ENCODE assay signal across 25 cellular contexts in the genomic region with DNA sequence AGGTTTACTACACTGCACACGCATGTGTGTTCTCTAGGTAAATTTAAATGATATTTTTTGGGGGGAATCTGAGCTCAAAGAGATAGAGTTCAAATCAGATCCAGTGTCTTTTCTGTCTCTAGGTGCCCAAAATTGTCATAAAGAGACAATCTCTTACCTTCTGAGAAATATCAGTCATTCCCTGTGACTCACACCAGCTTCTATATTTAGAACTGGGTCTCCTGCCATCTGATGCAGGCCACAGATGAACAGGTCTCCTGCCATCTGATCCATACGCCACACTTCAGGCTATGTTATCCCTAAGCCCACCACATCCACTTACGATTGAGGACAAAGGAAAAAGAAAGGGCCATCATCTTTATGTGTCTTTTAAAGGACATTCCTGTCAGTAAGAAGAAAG.
DNase-seq lines count a peak whose midpoint lies in the region; ATAC-seq, FAIRE-seq and TF ChIP-seq lines count a peak whose summit lies in the region.
"Had no signal": no experiment of that assay in that cellular context is flagged by ENCODE, and none has a peak within 500 bp of the region (broad histone marks: within the 10 kb centered on the region; RNA-seq: fewer than 3 reads in every experiment).

No MANE protein-coding gene starts in this region.

- TF ChIP-seq EP300 in A549 (IDR thresholded peaks at IDR 0.05) = no peak

- no peak overlapping the region for H3K27ac Mint-ChIP-seq in effector memory CD8-positive, alpha-beta T cell
- H3K27ac Mint-ChIP-seq: natural killer cell treated with Interleukin-12 subunit alpha and Interleukin-12 subunit beta and Interleukin-15 and Interleukin-18, amount 100 ng/mL, for 72 hours; T-helper 1 cell treated with Interleukin-12 subunit alpha and Interleukin-12 subunit beta and Interleukin-4 antibody, amounts not matched to agents 30 μg/mL and 1 μg/mL, for 36 hours had no signal

- CTCF ChIA-PET in A549 (lab: Yijun Ruan, JAX) = interaction anchor here (1.0 to 2.2 kb wide), 3 partner anchors 13 to 20 kb away, joined by 3 to 11 read pairs (median 3); no protein-coding TSS in a partner anchor

- H3K27me3 Mint-ChIP-seq in effector memory CD8-positive, alpha-beta T cell = peaks cover 5 to 16% of the 10 kb centered on the region in 2 donors

- ATAC-seq in A549 (peak in 1 of 2 experiments; percentile 43; a peak in 2 of 6 replicates), HG02571 (IDR thresholded peaks at IDR 0.05; ENCODE audit: unreplicated experiment) (no peak)
- no peak for ATAC-seq in effector memory CD8-positive, alpha-beta T cell (replicated peaks)
- ATAC-seq: heart left ventricle; HepG2; lower lobe of right lung; natural killer cell treated with Interleukin-12 subunit alpha and Interleukin-12 subunit beta and Interleukin-15 and Interleukin-18, amount 100 ng/mL, for 72 hours had no signal

- H3K36me3 Mint-ChIP-seq in effector memory CD8-positive, alpha-beta T cell (ENCODE audit: insufficient read depth) = no peaks in the 10 kb centered on the region
- H3K36me3 Mint-ChIP-seq: natural killer cell treated with Interleukin-12 subunit alpha and Interleukin-12 subunit beta and Interleukin-15 and Interleukin-18, amount 100 ng/mL, for 72 hours had no signal

- POLR2A ChIA-PET in A549 (lab: Yijun Ruan, JAX) = no interaction called here

- TF ChIP-seq CTCF in A549 (IDR thresholded peaks at IDR 0.05) (no peak), adrenal gland (IDR thresholded peaks at IDR 0.05) (no peak), GM13976 (IDR thresholded peaks at IDR 0.05; ENCODE audit: borderline replicate concordance, control extremely low read depth, extremely low read depth, insufficient read depth, missing control alignments) (no peak)

- no peak for TF ChIP-seq RAD21 in A549 (conservative IDR thresholded peaks at IDR 0.05 in 1 of 2, IDR thresholded peaks at IDR 0.05 in 1 of 2)

- H3K4me1 ChIP-seq in A549 (peaks cover 48% of the 10 kb centered on the region), adrenal gland (replicated peaks in 1 of 2) (peaks cover 5 to 7% of the 10 kb centered on the region in 2 donors)
- H3K4me1 ChIP-seq: heart left ventricle, lower lobe of right lung had no signal

- FAIRE-seq in A549 (lab: Jason Lieb, UNC) = no peak
- FAIRE-seq: H1, HepG2, kidney had no signal

- DNase-seq in A549 (ENCODE audit: low read depth in 1 of 2, low spot score in 1 of 2) (no peak), HT1080 (ENCODE audit: low read depth) (peak; percentile 35), adrenal gland (peak in 4 of 7 donors; percentile 24 to 37 (median 32)), kidney tubule cell (ENCODE audit: low spot score) (peak; percentile 46), GOT3 (lab: John Stamatoyannopoulos, UW) (no peak), GM13976 (ENCODE audit: low spot score) (no peak)
- DNase-seq in effector memory CD8-positive, alpha-beta T cell = no peak
- DNase-seq: activated CD4-positive, CD25-positive, alpha-beta regulatory T cell treated with anti-CD3 and anti-CD28 coated beads, Interleukin-2, amount 50 U/mL, for 72 hours; activated gamma-delta T cell treated with Interleukin-2 at 50 U/mL for 16 hours; activated T-cell treated with anti-CD3 and anti-CD28 coated beads for 4 hours; DND-41; heart left ventricle; kidney; lower lobe of right lung; NCI-H1930; NCI-H446; ovary; SK-N-SH; stimulated activated CD4-positive, alpha-beta T cell treated with anti-CD3 and anti-CD28 coated beads, Interleukin-2, amount 100 ng/mL, for 24 hours; trophoblast cell had no signal

- 90% methylated on average over 3 of the region's 3 CpGs for WGBS in A549 (ENCODE audit: missing lambda C conversion rate)
- WGBS in adrenal gland, 4 donors = 36 to 65% (median 50%) methylated on average over 3 of the region's 3 CpGs

- H3K27me3 ChIP-seq in adrenal gland = no peaks in the 10 kb centered on the region
- H3K27me3 ChIP-seq: heart left ventricle, ovary had no signal

- H3K9me3 ChIP-seq in A549 (no peaks in the 10 kb centered on the region), adrenal gland (replicated peaks in 1 of 3) (no peaks in the 10 kb centered on the region)
- H3K9me3 ChIP-seq: heart left ventricle, lower lobe of right lung, ovary, SK-N-SH had no signal

- no peaks in the 10 kb centered on the region for H3K36me3 ChIP-seq in adrenal gland (replicated peaks in 1 of 2)
- H3K36me3 ChIP-seq: heart left ventricle, lower lobe of right lung, ovary had no signal

- in situ Hi-C loops in GM13976 (cut with MboI; ENCODE audit: low sequenced_read_pairs, unreplicated experiment) = no loop called here

- H3K9me3 Mint-ChIP-seq in effector memory CD8-positive, alpha-beta T cell = peaks cover 0 to 2% of the 10 kb centered on the region in 2 donors
- H3K9me3 Mint-ChIP-seq: natural killer cell treated with Interleukin-12 subunit alpha and Interleukin-12 subunit beta and Interleukin-15 and Interleukin-18, amount 100 ng/mL, for 72 hours; T-helper 1 cell treated with Interleukin-12 subunit alpha and Interleukin-12 subunit beta and Interleukin-4 antibody, amounts not matched to agents 30 μg/mL and 1 μg/mL, for 36 hours had no signal

- intact Hi-C loops in adrenal gland (cut with DNase I) = no loop called here

- H3K4me3 Mint-ChIP-seq in effector memory CD8-positive, alpha-beta T cell = no peak overlapping the region
- H3K4me3 Mint-ChIP-seq: natural killer cell treated with Interleukin-12 subunit alpha and Interleukin-12 subunit beta and Interleukin-15 and Interleukin-18, amount 100 ng/mL, for 72 hours; T-helper 1 cell treated with Interleukin-12 subunit alpha and Interleukin-12 subunit beta and Interleukin-4 antibody, amounts not matched to agents 30 μg/mL and 1 μg/mL, for 36 hours had no signal

- peak overlapping the region; percentile 11 to 34; a peak in 5 of 6 replicates for H3K27ac ChIP-seq in A549
- H3K27ac ChIP-seq in adrenal gland = peak overlapping the region in 2 of 5 donors; percentile 30 to 68
- H3K27ac ChIP-seq: heart left ventricle, lower lobe of right lung, ovary had no signal

- H3K4me3 ChIP-seq in A549 (no peak overlapping the region), adrenal gland (no peak overlapping the region)
- H3K4me3 ChIP-seq: heart left ventricle, lower lobe of right lung, ovary had no signal

- no peak for TF ChIP-seq POLR2A in A549 (IDR thresholded peaks at IDR 0.05; ENCODE audit: low read length)
- TF ChIP-seq POLR2A in adrenal gland (IDR thresholded peaks at IDR 0.05) = no peak

- peak overlapping the region; percentile 32; the same call in 2 of the 3 replicates for H3K4me2 ChIP-seq in A549
- H3K4me2 ChIP-seq: SK-N-SH had no signal

- no peaks in the 10 kb centered on the region for H3K4me1 Mint-ChIP-seq in effector memory CD8-positive, alpha-beta T cell (ENCODE audit: low read depth in 2 of 2)

TF ChIP-seq in A549, 52 proteins besides CTCF, POLR2A, EP300 and RAD21:
- TF ChIP-seq JUNB (IDR thresholded peaks at IDR 0.05) (0 out of 2 replicates have a peak, but pooled peaks have one; percentile 15), PHF8 (IDR thresholded peaks at IDR 0.05; ENCODE audit: borderline replicate concordance, low read depth) (no peak)

Comparison
In these comparisons a context has a peak if more than half of its experiments do, and no peak if none do; other contexts are left out.
1. DNase-seq: peak in HT1080 (single experiment), adrenal gland (4 of 7) and kidney tubule cell (single experiment); none in A549 (0 of 2), GOT3 (single experiment), GM13976 (single experiment) and effector memory CD8-positive, alpha-beta T cell (0 of 3).